ENCODE assay signal across 18 cellular contexts in genomic region chr5:32604800-32605765, GRCh38. TPM values are rescaled to one million over a fixed set of nuclear protein-coding genes. Genes with fewer than 3 reads are reported as not detected.
A peak's percentile ranks its signal among the peaks of the same experiment; 100 is the strongest.
DNase-seq lines count a peak whose midpoint lies in the region; ATAC-seq, FAIRE-seq and TF ChIP-seq lines count a peak whose summit lies in the region.
"Had no signal": no experiment of that assay in that cellular context is flagged by ENCODE, and none has a peak within 500 bp of the region (broad histone marks: within the 10 kb centered on the region; RNA-seq: fewer than 3 reads in every experiment).

No MANE protein-coding gene starts in this region.

- no peak for ATAC-seq in activated CD8-positive, alpha-beta memory T cell treated with anti-CD3 and anti-CD28 coated beads, Interleukin-2, amount 10 ng/mL, durations not matched to agents 7 days and 5 days
- ATAC-seq in naive B cell (ENCODE audit: low read depth in 2 of 2) = no peak
- ATAC-seq: Right ventricle myocardium inferior; stimulated activated naive CD8-positive, alpha-beta T cell treated with anti-CD3 and anti-CD28 coated beads, Interleukin-15, Interleukin-2, amounts not matched to agents 100 U/mL and 50 U/mL, for 24 hours had no signal

- H3K9ac ChIP-seq in colonic mucosa (ENCODE audit: low read depth in 2 of 2, low read length in 2 of 2) = no peak overlapping the region

- H3K9me3 ChIP-seq in sigmoid colon (no peaks in the 10 kb centered on the region), colonic mucosa (no peaks in the 10 kb centered on the region)
- H3K9me3 ChIP-seq: upper lobe of left lung had no signal

- TF ChIP-seq CTCF in GM12865 (IDR thresholded peaks at IDR 0.05; ENCODE audit: insufficient read depth, low read depth, low read length, missing control alignments) (no peak), sigmoid colon (IDR thresholded peaks at IDR 0.05) (no peak), colonic mucosa (IDR thresholded peaks at IDR 0.05) (no peak)

- peaks cover 12% of the 10 kb centered on the region for H3K4me1 Mint-ChIP-seq in activated CD8-positive, alpha-beta memory T cell treated with anti-CD3 and anti-CD28 coated beads, Interleukin-2, amount 10 ng/mL, durations not matched to agents 7 days and 5 days
- H3K4me1 Mint-ChIP-seq in activated CD4-positive, alpha-beta memory T cell treated with anti-CD3 and anti-CD28 coated beads, Interleukin-2, amount 10 ng/mL, durations not matched to agents 7 days and 5 days = peaks cover 23% of the 10 kb centered on the region
- peaks cover 0 to 9% (median 0%) of the 10 kb centered on the region in 3 donors for H3K4me1 Mint-ChIP-seq in naive B cell
- H3K4me1 Mint-ChIP-seq: nephron progenitor cell had no signal

- no peak overlapping the region for H3K4me3 ChIP-seq in GM12865 (ENCODE audit: low read depth, low read length)
- no peak overlapping the region for H3K4me3 ChIP-seq in sigmoid colon
- H3K4me3 ChIP-seq in colonic mucosa = no peak overlapping the region
- H3K4me3 ChIP-seq: upper lobe of left lung had no signal

- H3K4me1 ChIP-seq in sigmoid colon (peaks cover 0 to 19% (median 13%) of the 10 kb centered on the region in 4 donors), colonic mucosa (no peaks in the 10 kb centered on the region)

- H3K36me3 ChIP-seq in sigmoid colon (peaks cover 0 to 60% (median 2%) of the 10 kb centered on the region in 4 donors), colonic mucosa (peaks cover 5% of the 10 kb centered on the region)

- no peak overlapping the region for H3K27ac ChIP-seq in sigmoid colon
- H3K27ac ChIP-seq in colonic mucosa = no peak overlapping the region
- H3K27ac ChIP-seq: upper lobe of left lung had no signal

- no peak for TF ChIP-seq POLR2A in H54 (IDR thresholded peaks at IDR 0.05; ENCODE audit: low read depth, low read length)
- TF ChIP-seq POLR2A in sigmoid colon (IDR thresholded peaks at IDR 0.05) = no peak

- 84 to 95% methylated on average over 4 of the region's 4 CpGs for WGBS in sigmoid colon, 2 donors

- H3K27me3 ChIP-seq in sigmoid colon (no peaks in the 10 kb centered on the region), colonic mucosa (no peaks in the 10 kb centered on the region)
- H3K27me3 ChIP-seq: upper lobe of left lung had no signal

- H3K27me3 Mint-ChIP-seq in activated CD8-positive, alpha-beta memory T cell treated with anti-CD3 and anti-CD28 coated beads, Interleukin-2, amount 10 ng/mL, durations not matched to agents 7 days and 5 days = no peaks in the 10 kb centered on the region
- no peaks in the 10 kb centered on the region for H3K27me3 Mint-ChIP-seq in activated CD4-positive, alpha-beta memory T cell treated with anti-CD3 and anti-CD28 coated beads, Interleukin-2, amount 10 ng/mL, durations not matched to agents 7 days and 5 days
- H3K27me3 Mint-ChIP-seq in naive B cell = no peaks in the 10 kb centered on the region

- H3K27ac Mint-ChIP-seq in activated CD8-positive, alpha-beta memory T cell treated with anti-CD3 and anti-CD28 coated beads, Interleukin-2, amount 10 ng/mL, durations not matched to agents 7 days and 5 days = peak overlapping the region; percentile 62
- peak overlapping the region; percentile 24 for H3K27ac Mint-ChIP-seq in activated CD4-positive, alpha-beta memory T cell treated with anti-CD3 and anti-CD28 coated beads, Interleukin-2, amount 10 ng/mL, durations not matched to agents 7 days and 5 days
- peak overlapping the region in 4 of 6 donors; percentile 2 to 85 (median 58) for H3K27ac Mint-ChIP-seq in naive B cell

- POLR2A ChIA-PET in activated CD4-positive, alpha-beta memory T cell treated with anti-CD3 and anti-CD28 coated beads, Interleukin-2, amount 10 ng/mL, durations not matched to agents 7 days and 5 days (lab: Charles Lee) = no interaction called here

- CTCF ChIA-PET in activated CD8-positive, alpha-beta memory T cell treated with anti-CD3 and anti-CD28 coated beads, Interleukin-2, amount 10 ng/mL, durations not matched to agents 7 days and 5 days (lab: Charles Lee) = interaction anchor here (0.8 to 1.0 kb wide), 2 partner anchors 18 to 321 kb away, joined by 3 read pairs; no protein-coding TSS in a partner anchor
- CTCF ChIA-PET in activated CD4-positive, alpha-beta memory T cell treated with anti-CD3 and anti-CD28 coated beads, Interleukin-2, amount 10 ng/mL, durations not matched to agents 7 days and 5 days (lab: Charles Lee) = interaction anchor here (1.6 kb wide), 1 partner anchor 15 kb away, joined by 8 read pairs; no protein-coding TSS in a partner anchor

- TF ChIP-seq EP300 in sigmoid colon (IDR thresholded peaks at IDR 0.05) = no peak

- no peak overlapping the region for H3K4me3 Mint-ChIP-seq in activated CD8-positive, alpha-beta memory T cell treated with anti-CD3 and anti-CD28 coated beads, Interleukin-2, amount 10 ng/mL, durations not matched to agents 7 days and 5 days
- H3K4me3 Mint-ChIP-seq in activated CD4-positive, alpha-beta memory T cell treated with anti-CD3 and anti-CD28 coated beads, Interleukin-2, amount 10 ng/mL, durations not matched to agents 7 days and 5 days = no peak overlapping the region
- H3K4me3 Mint-ChIP-seq in naive B cell = no peak overlapping the region
- H3K4me3 Mint-ChIP-seq: nephron progenitor cell had no signal

- intact Hi-C loops in sigmoid colon (cut with DNase I) = no loop called here
- intact Hi-C loops in colonic mucosa (cut with DNase I) = no loop called here

- no peaks in the 10 kb centered on the region for H3K9me3 Mint-ChIP-seq in activated CD8-positive, alpha-beta memory T cell treated with anti-CD3 and anti-CD28 coated beads, Interleukin-2, amount 10 ng/mL, durations not matched to agents 7 days and 5 days (ENCODE audit: low read depth)
- no peaks in the 10 kb centered on the region for H3K9me3 Mint-ChIP-seq in activated CD4-positive, alpha-beta memory T cell treated with anti-CD3 and anti-CD28 coated beads, Interleukin-2, amount 10 ng/mL, durations not matched to agents 7 days and 5 days
- no peaks in the 10 kb centered on the region for H3K9me3 Mint-ChIP-seq in naive B cell
- H3K9me3 Mint-ChIP-seq: nephron progenitor cell had no signal

- DNase-seq in activated CD8-positive, alpha-beta memory T cell treated with anti-CD3 and anti-CD28 coated beads, Interleukin-2, amount 10 ng/mL, durations not matched to agents 7 days and 5 days = no peak
- DNase-seq in activated CD8-positive, alpha-beta memory T cell treated with anti-CD3 and anti-CD28 coated beads for 24 hours = no peak
- DNase-seq in GM12865 (ENCODE audit: low read depth) (peak; percentile 14), naive B cell (no peak), H54 (ENCODE audit: insufficient read length, low spot score) (no peak), sigmoid colon (no peak), colonic mucosa (no peak)
- no peak for DNase-seq in activated CD4-positive, alpha-beta memory T cell treated with anti-CD3 and anti-CD28 coated beads, Interleukin-2, amount 10 ng/mL, durations not matched to agents 7 days and 5 days
- DNase-seq: activated CD4-positive, CD25-positive, alpha-beta regulatory T cell treated with anti-CD3 and anti-CD28 coated beads, Interleukin-2, amount 50 U/mL, for 72 hours; cerebellar nuclear complex; islet precursor cell; NCI-H1694; NCI-H345; nephron progenitor cell; NK-92 treated with Interleukin-12 subunit alpha and Interleukin-12 subunit beta, amount 100 ng/mL, for 24 hours; stimulated activated naive CD8-positive, alpha-beta T cell treated with anti-CD3 and anti-CD28 coated beads, Interleukin-15, Interleukin-2, amounts not matched to agents 100 U/mL and 50 U/mL, for 24 hours; upper lobe of left lung had no signal

- H3K36me3 Mint-ChIP-seq in activated CD8-positive, alpha-beta memory T cell treated with anti-CD3 and anti-CD28 coated beads, Interleukin-2, amount 10 ng/mL, durations not matched to agents 7 days and 5 days = peaks cover 55% of the 10 kb centered on the region
- peaks cover 72% of the 10 kb centered on the region for H3K36me3 Mint-ChIP-seq in activated CD4-positive, alpha-beta memory T cell treated with anti-CD3 and anti-CD28 coated beads, Interleukin-2, amount 10 ng/mL, durations not matched to agents 7 days and 5 days (ENCODE audit: low read depth)
- peaks cover 3 to 16% of the 10 kb centered on the region in 2 donors for H3K36me3 Mint-ChIP-seq in naive B cell

- FAIRE-seq in H54 (lab: Jason Lieb, UNC) = no peak

RNA-seq across cellular contexts. Expression of gene SUB1, which starts 19.7 kb away (rescaled TPM):
- total RNA-seq in activated CD8-positive, alpha-beta memory T cell treated with anti-CD3 and anti-CD28 coated beads, Interleukin-2, amount 10 ng/mL, durations not matched to agents 7 days and 5 days = 100 to 1,000 TPM; 525 to 528 TPM
- 100 to 1,000 TPM; 603 to 618 TPM for total RNA-seq in activated CD4-positive, alpha-beta memory T cell treated with anti-CD3 and anti-CD28 coated beads, Interleukin-2, amount 10 ng/mL, durations not matched to agents 7 days and 5 days
- 100 to 1,000 TPM; 393 to 545 (median 438) TPM for polyA plus RNA-seq in naive B cell (ENCODE audit: low read depth in 6 of 6)
- 100 to 1,000 TPM in 3 of 4 donors, 10 to 100 TPM in 1; 84.0 to 165 (median 113) TPM for total RNA-seq in sigmoid colon
- 100 to 1,000 TPM; 188 to 277 (median 204) TPM for polyA plus RNA-seq in sigmoid colon
- 100 to 1,000 TPM; 193 to 227 TPM for total RNA-seq in colonic mucosa
